ENCODE assay signal across 22 cellular contexts in genomic region chr7:16727736-16728135, GRCh38.
"Had no signal": no experiment of that assay in that cellular context is flagged by ENCODE, and none has a peak within 500 bp of the region (broad histone marks: within the 10 kb centered on the region; RNA-seq: fewer than 3 reads in every experiment).

No MANE protein-coding gene starts in this region.

- H3K9me3 Mint-ChIP-seq: nephron progenitor cell; stimulated activated naive B cell treated with anti-CD40 and anti-IgM and Interleukin-4, amounts not matched to agents 10 μg/mL and 1 μg/mL and 100 μg/mL, for 72 hours had no signal

- H3K4me3 ChIP-seq: esophagus squamous epithelium, hepatocyte, psoas muscle, right lobe of liver, stomach, thoracic aorta, transverse colon had no signal

- H3K27me3 ChIP-seq: esophagus squamous epithelium, hepatocyte, right lobe of liver, stomach, transverse colon had no signal

- H3K36me3 ChIP-seq: esophagus squamous epithelium, right lobe of liver, stomach, thoracic aorta, transverse colon had no signal

- H3K27ac Mint-ChIP-seq: naive thymus-derived CD4-positive, alpha-beta T cell; nephron progenitor cell; stimulated activated naive B cell treated with anti-CD40 and anti-IgM and Interleukin-4, amounts not matched to agents 10 μg/mL and 1 μg/mL and 100 μg/mL, for 72 hours had no signal

- DNase-seq: effector memory CD4-positive, alpha-beta T cell; esophagus squamous epithelium; foreskin melanocyte; head of caudate nucleus; kidney glomerular epithelial cell; naive thymus-derived CD4-positive, alpha-beta T cell; nephron progenitor cell; psoas muscle; retina; right lobe of liver; stimulated activated CD4-positive, alpha-beta T cell treated with anti-CD3 and anti-CD28 coated beads, Interleukin-15, amount 100 ng/mL, for 24 hours; stimulated activated CD4-positive, alpha-beta T cell treated with anti-CD3 and anti-CD28 coated beads, Interleukin-1b, Interleukin-23, amount 100 ng/mL, for 48 hours; stimulated activated CD4-positive, alpha-beta T cell treated with anti-CD3 and anti-CD28 coated beads, Interleukin-4, amount 100 ng/mL, for 24 hours; stimulated activated naive B cell treated with anti-CD40 and anti-IgM and Interleukin-4, amounts not matched to agents 10 μg/mL and 1 μg/mL and 100 μg/mL, for 72 hours; stomach; substantia nigra; transverse colon had no signal

- H3K27me3 Mint-ChIP-seq: naive thymus-derived CD4-positive, alpha-beta T cell; stimulated activated naive B cell treated with anti-CD40 and anti-IgM and Interleukin-4, amounts not matched to agents 10 μg/mL and 1 μg/mL and 100 μg/mL, for 72 hours had no signal

- FAIRE-seq: endometrium had no signal

- ATAC-seq: naive thymus-derived CD4-positive, alpha-beta T cell; psoas muscle; right lobe of liver; stimulated activated naive B cell treated with anti-CD40 and anti-IgM and Interleukin-4, amounts not matched to agents 10 μg/mL and 1 μg/mL and 100 μg/mL, for 72 hours had no signal

- H3K4me3 Mint-ChIP-seq: naive thymus-derived CD4-positive, alpha-beta T cell; nephron progenitor cell; stimulated activated naive B cell treated with anti-CD40 and anti-IgM and Interleukin-4, amounts not matched to agents 10 μg/mL and 1 μg/mL and 100 μg/mL, for 72 hours had no signal

- H3K4me1 Mint-ChIP-seq: naive thymus-derived CD4-positive, alpha-beta T cell; nephron progenitor cell had no signal

- H3K4me2 ChIP-seq: hepatocyte had no signal

- H3K9ac ChIP-seq: parathyroid adenoma had no signal

- H3K27ac ChIP-seq: epithelial cell of prostate, esophagus squamous epithelium, hepatocyte, parathyroid adenoma, psoas muscle, right lobe of liver, stomach, thoracic aorta, transverse colon had no signal

- H3K4me1 ChIP-seq: esophagus squamous epithelium, parathyroid adenoma, psoas muscle, transverse colon had no signal

- H2AFZ ChIP-seq: hepatocyte, parathyroid adenoma had no signal

- H3K9me3 ChIP-seq: esophagus squamous epithelium, psoas muscle, right lobe of liver, stomach, thoracic aorta, transverse colon had no signal
